Comparison of ENCODE assay signal across 28 cellular contexts in the genomic region with DNA sequence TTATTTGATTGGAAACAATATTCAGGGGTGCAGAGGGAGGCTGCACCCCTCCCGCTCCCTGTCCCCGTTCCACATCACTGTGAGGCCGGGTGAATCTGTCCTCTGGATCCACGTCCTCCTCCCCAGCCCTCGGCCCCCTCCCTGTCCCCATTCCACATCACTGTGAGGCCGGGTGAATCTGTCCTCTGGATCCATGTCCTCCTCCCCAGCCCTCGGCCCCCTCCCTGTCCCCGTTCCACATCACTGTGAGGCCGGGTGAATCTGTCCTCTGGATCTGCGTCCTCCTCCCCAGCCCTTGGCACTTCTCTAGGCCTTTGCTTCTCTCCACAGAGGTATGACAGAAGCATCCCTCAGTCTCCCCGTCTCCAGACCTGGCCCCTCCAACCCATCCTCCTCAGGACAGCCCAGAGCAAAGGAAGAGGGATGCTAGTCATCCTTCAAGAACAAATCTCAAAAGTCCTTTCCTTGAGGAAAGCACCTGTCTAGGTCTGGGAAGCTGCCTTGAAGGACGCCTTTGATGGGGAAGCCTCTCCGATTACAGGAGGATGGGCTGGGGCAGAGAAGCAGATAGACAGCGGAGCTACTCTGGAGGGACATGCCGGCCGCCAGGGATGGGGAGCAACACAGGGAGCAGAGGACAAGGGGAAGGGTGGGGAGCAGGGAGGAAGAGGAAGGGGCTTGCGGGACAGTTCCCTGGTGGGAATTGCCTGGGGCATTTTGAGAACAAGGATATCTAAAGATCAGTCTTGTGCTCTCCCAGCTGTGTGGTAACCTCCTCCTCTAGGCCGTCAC.
"Had no signal": no experiment of that assay in that cellular context is flagged by ENCODE, and none has a peak within 500 bp of the region (broad histone marks: within the 10 kb centered on the region; RNA-seq: fewer than 3 reads in every experiment).

No MANE protein-coding gene starts in this region.

- H3K27me3 ChIP-seq: breast epithelium, Peyer's patch had no signal

- H3K4me3 Mint-ChIP-seq: activated B cell treated with CpG ODN at 0.5 μM for 24 hours; activated CD4-positive, alpha-beta T cell treated with anti-CD3 and anti-CD28 coated beads, Interleukin-2, amount 10 ng/mL, durations not matched to agents 24 days and 14 days; activated CD8-positive, alpha-beta T cell treated with anti-CD3 and anti-CD28 coated beads for 36 hours; activated naive CD4-positive, alpha-beta T cell treated with anti-CD3 and anti-CD28 coated beads, Interleukin-2, amount 10 ng/mL, durations not matched to agents 7 days and 5 days; activated T-cell treated with anti-CD3 and anti-CD28 coated beads, Interleukin-2, amount 50 U/mL, for 72 hours; T-helper 17 cell had no signal

- H3K4me1 Mint-ChIP-seq: activated B cell treated with CpG ODN at 0.5 μM for 24 hours had no signal

- H3K4me3 ChIP-seq: breast epithelium, Peyer's patch, SJCRH30 had no signal

- H3K4me2 ChIP-seq: KMS-11 had no signal

- DNase-seq: activated B cell treated with CpG ODN at 0.5 μM for 24 hours; activated CD4-positive, alpha-beta T cell treated with anti-CD3 and anti-CD28 coated beads for 1 hour; activated CD4-positive, alpha-beta T cell treated with anti-CD3 and anti-CD28 coated beads, Interleukin-2, amount 10 ng/mL, durations not matched to agents 24 days and 14 days; activated CD8-positive, alpha-beta memory T cell treated with anti-CD3 and anti-CD28 coated beads, Interleukin-2, amount 50 U/mL, for 4 hours; activated CD8-positive, alpha-beta T cell treated with anti-CD3 and anti-CD28 coated beads for 36 hours; activated gamma-delta T cell treated with Interleukin-2 at 50 U/mL for 16 hours; activated naive CD4-positive, alpha-beta T cell treated with anti-CD3 and anti-CD28 coated beads, Interleukin-2, amount 10 ng/mL, durations not matched to agents 7 days and 5 days; activated T-cell treated with anti-CD3 and anti-CD28 coated beads, Interleukin-2, amount 50 U/mL, for 72 hours; caudate nucleus; NCI-H1092; NCI-H1417; NCI-H1930; NCI-H2171 treated with DMSO at 0.1 percent for 48 hours; NCI-H345; NCI-H510A treated with DMSO at 0.1 percent for 48 hours; NCI-H69; NK-92 treated with Interleukin-12 subunit alpha and Interleukin-12 subunit beta, amount 100 ng/mL, for 24 hours; OCI-M1; Peyer's patch; Right ventricle myocardium superior; SJCRH30; SW 1271; T-helper 17 cell; T-helper 9 cell had no signal

- H3K36me3 Mint-ChIP-seq: activated naive CD4-positive, alpha-beta T cell treated with anti-CD3 and anti-CD28 coated beads, Interleukin-2, amount 10 ng/mL, durations not matched to agents 7 days and 5 days had no signal

- H3K9me3 ChIP-seq: breast epithelium had no signal

- H3K27ac Mint-ChIP-seq: activated B cell treated with CpG ODN at 0.5 μM for 24 hours; activated CD4-positive, alpha-beta T cell treated with anti-CD3 and anti-CD28 coated beads, Interleukin-2, amount 10 ng/mL, durations not matched to agents 24 days and 14 days; activated CD8-positive, alpha-beta T cell treated with anti-CD3 and anti-CD28 coated beads for 36 hours; activated naive CD4-positive, alpha-beta T cell treated with anti-CD3 and anti-CD28 coated beads, Interleukin-2, amount 10 ng/mL, durations not matched to agents 7 days and 5 days; activated T-cell treated with anti-CD3 and anti-CD28 coated beads, Interleukin-2, amount 50 U/mL, for 72 hours; activated T-helper 2 cell treated with anti-CD3 and anti-CD28 coated beads, Interferon-gamma antibody, Interleukin-2, Interleukin-4, amounts not matched to agents 10 μg/mL and 5 μg/mL and 100 μg/mL, durations not matched to agents 14 hours and 24 hours and 36 hours; T-helper 17 cell had no signal

- H3K27me3 Mint-ChIP-seq: T-helper 17 cell had no signal

- ATAC-seq: activated CD8-positive, alpha-beta T cell treated with anti-CD3 and anti-CD28 coated beads for 36 hours; activated T-cell treated with anti-CD3 and anti-CD28 coated beads, Interleukin-2, amount 50 U/mL, for 72 hours; T-helper 17 cell had no signal

- H3K27ac ChIP-seq: breast epithelium, KMS-11, Peyer's patch, RWPE1, SJCRH30 had no signal

- H3K4me1 ChIP-seq: breast epithelium, Peyer's patch had no signal

- H3K36me3 ChIP-seq: breast epithelium, Peyer's patch, SJCRH30 had no signal

- H3K9ac ChIP-seq: KMS-11 had no signal
